8 cellular contexts compared by ENCODE assay signal in genomic region chr1:21270086-21270689, GRCh38. TPM values are rescaled to one million over a fixed set of nuclear protein-coding genes. Genes with fewer than 3 reads are reported as not detected.
A peak's percentile ranks its signal among the peaks of the same experiment; 100 is the strongest.
DNase-seq lines count a peak whose midpoint lies in the region; ATAC-seq, FAIRE-seq and TF ChIP-seq lines count a peak whose summit lies in the region.

No MANE protein-coding gene starts in this region.

- POLR2A ChIA-PET in AG04449 (lab: Yijun Ruan, JAX) (interaction anchor here (1.2 kb wide), 1 partner anchor 9 kb away, joined by 5 read pairs; no protein-coding TSS in a partner anchor), PC-3 (lab: Charles Lee; ENCODE audit: unreplicated experiment) (interaction anchor here (0.6 kb wide), 1 partner anchor 39 kb away, joined by 10 read pairs; no protein-coding TSS in a partner anchor)

- TF ChIP-seq CTCF in AG04449 (IDR thresholded peaks at IDR 0.05; ENCODE audit: insufficient read depth, low read length, missing control alignments) (peak; percentile 89), PC-3 (conservative IDR thresholded peaks at IDR 0.05; ENCODE audit: low read depth, low read length) (peak; percentile 95), foreskin keratinocyte (conservative IDR thresholded peaks at IDR 0.05) (peak; percentile 95)

- H3F3A ChIP-seq in PC-3 (ENCODE audit: low read length, unreplicated experiment) = peaks cover 4% of the 10 kb centered on the region

- peaks cover 14% of the 10 kb centered on the region for H3K4me1 ChIP-seq in PC-3 (ENCODE audit: insufficient read depth, low read length)
- no peaks in the 10 kb centered on the region for H3K4me1 ChIP-seq in foreskin keratinocyte

- no peak overlapping the region for H3K9ac ChIP-seq in PC-3 (ENCODE audit: low read length)

- H3K27me3 ChIP-seq in PC-3 (ENCODE audit: low read length) (no peaks in the 10 kb centered on the region), foreskin keratinocyte (no peaks in the 10 kb centered on the region)

- H4K20me1 ChIP-seq in PC-3 (ENCODE audit: low read length) = no peaks in the 10 kb centered on the region

- no peaks in the 10 kb centered on the region for H3K9me2 ChIP-seq in PC-3 (replicated peaks; ENCODE audit: low read length)

- CTCF ChIA-PET in AG04449 (lab: Yijun Ruan, JAX) (interaction anchor here (0.6 to 7.3 kb wide), 35 partner anchors 8 to 178 kb away, joined by 3 to 155 read pairs (median 4); no protein-coding TSS in a partner anchor), PC-3 (lab: Charles Lee) (interaction anchor here (0.5 to 1.2 kb wide), 10 partner anchors 9 to 311 kb away, joined by 3 to 10 read pairs (median 6); no protein-coding TSS in a partner anchor)

- peak; percentile 91 for FAIRE-seq in GM18507 (lab: Jason Lieb, UNC)

- H3K4me3 ChIP-seq in AG04449 (ENCODE audit: low read depth, low read length) (no peak overlapping the region), PC-3 (ENCODE audit: low read length) (no peak overlapping the region)

- peaks cover 26% of the 10 kb centered on the region for H3K36me3 ChIP-seq in PC-3 (ENCODE audit: low read depth, low read length)

- H3K27ac ChIP-seq in PC-3 (ENCODE audit: low read length) (no peak overlapping the region), foreskin keratinocyte (no peak overlapping the region)

- no peaks in the 10 kb centered on the region for H3K79me2 ChIP-seq in PC-3 (ENCODE audit: low read length)

- no peaks in the 10 kb centered on the region for H3K9me3 ChIP-seq in PC-3 (ENCODE audit: low read length)

- ATAC-seq in PC-3 (peak; percentile 45; the same call in 1 of the 2 replicates), foreskin keratinocyte (peak; percentile 54), GM21360 (IDR thresholded peaks at IDR 0.05; ENCODE audit: unreplicated experiment) (no peak), HG03439 (IDR thresholded peaks at IDR 0.05; ENCODE audit: unreplicated experiment) (no peak)

- H3K4me2 ChIP-seq in PC-3 (ENCODE audit: low read length) = no peak overlapping the region

- DNase-seq in AG04449 (ENCODE audit: low read depth, low spot score) (no peak), GM18507 (ENCODE audit: extremely low spot score, insufficient read length, low read depth) (peak; percentile 71), PC-3 (peak; percentile 75), foreskin keratinocyte (no peak), posterior vena cava (ENCODE audit: low spot score) (peak; percentile 93)
- peak; percentile 92 to 93 for DNase-seq in activated T-cell treated with anti-CD3 and anti-CD28 coated beads, Interleukin-2, amount 50 U/mL, for 48 hours

- intact Hi-C loops in PC-3 (cut with micrococcal nuclease) = no loop called here
- intact Hi-C loops in posterior vena cava (cut with DNase I) = loop anchor here in 1 of 2 donors (5.0 kb wide), 1 partner anchor 1537 kb away; no protein-coding TSS in a partner anchor

- H2AFZ ChIP-seq in PC-3 (ENCODE audit: low read length) = no peak overlapping the region

- BruUV-seq in PC-3 (replicated peaks; lab: Mats Ljungman, UMichigan) = no TSS peak

RNA-seq across cellular contexts. Expression of gene ECE1, which starts 20.1 kb away (rescaled TPM):
- 86.8 and 110 TPM in 2 replicates for total RNA-seq in PC-3 (2014; rRNA removed)
- total RNA-seq in foreskin keratinocyte = 51.1 and 63.5 TPM in 2 replicates
- polyA plus RNA-seq in foreskin keratinocyte = 28.0 and 34.0 TPM in 2 replicates
- 100 to 1,000 TPM; 108 to 120 TPM for total RNA-seq in posterior vena cava

Comparison
In these comparisons a context has a peak if more than half of its experiments do, and no peak if none do; other contexts are left out.
1. DNase-seq: peak in GM18507 (single experiment), PC-3 (single experiment), activated T-cell treated with anti-CD3 and anti-CD28 coated beads, Interleukin-2, amount 50 U/mL, for 48 hours (2 of 2) and posterior vena cava (single experiment); none in AG04449 (single experiment) and foreskin keratinocyte (0 of 2).
2. ATAC-seq: peak in PC-3 (single experiment) and foreskin keratinocyte (single experiment); none in GM21360 (single experiment) and HG03439 (single experiment).
3. Peak in every context shown above with its lines, with median percentiles within 50 percentile points of each other: CTCF ChIP-seq.